In the genomic region with DNA sequence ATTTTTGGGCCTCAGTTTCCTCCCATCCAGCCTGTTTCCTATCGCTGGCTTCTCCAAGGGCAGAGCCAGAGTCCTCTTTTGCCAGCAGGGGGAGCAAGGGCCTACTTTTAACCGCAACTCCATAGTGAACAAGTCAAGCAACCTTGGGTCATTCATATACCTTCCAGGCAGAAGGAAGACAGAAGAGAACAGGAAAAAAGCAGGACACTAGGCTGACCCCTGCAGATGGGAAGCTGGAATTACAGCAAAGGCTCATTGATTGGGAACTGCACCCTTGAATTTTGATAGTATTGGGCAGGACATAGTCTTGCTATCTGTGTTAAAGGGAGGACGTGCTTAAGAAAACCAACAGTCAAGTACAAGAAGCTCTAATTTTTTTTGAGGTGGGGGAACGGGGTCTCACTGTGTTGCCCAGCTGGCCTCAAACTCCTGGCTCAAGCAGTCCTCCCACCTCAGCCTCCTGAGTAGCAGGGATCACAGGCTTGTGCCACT, we compare ENCODE assay signal across 8 cellular contexts. TPM values are rescaled to one million over a fixed set of nuclear protein-coding genes. Genes with fewer than 3 reads are reported as not detected.
DNase-seq lines count a peak whose midpoint lies in the region; ATAC-seq, FAIRE-seq and TF ChIP-seq lines count a peak whose summit lies in the region.
"Had no signal": no experiment of that assay in that cellular context is flagged by ENCODE, and none has a peak within 500 bp of the region (broad histone marks: within the 10 kb centered on the region; RNA-seq: fewer than 3 reads in every experiment).

No MANE protein-coding gene starts in this region.

- WGBS in K562 (ENCODE audit: insufficient coverage, low coverage, missing lambda C conversion rate) = 24% methylated on average over 4 of the region's 4 CpGs

- peak; percentile 70 for DNase-seq in NCI-H2029 (lab: John Stamatoyannopoulos, UW)
- peak in 4 of 5 experiments; percentile 6 to 51 (median 30) for DNase-seq in T-helper 2 cell
- DNase-seq in K562 (ENCODE audit: extremely low read depth in 1 of 4, low spot score in 3 of 4) = peak in 2 of 4 experiments; percentile 97 to 100
- peak; percentile 31 to 38 (median 33) for DNase-seq in immature natural killer cell
- DNase-seq in stimulated activated CD4-positive, alpha-beta T cell treated with anti-CD3 and anti-CD28 coated beads, Interleukin-1b, Interleukin-23, amount 100 ng/mL, for 24 hours (ENCODE audit: low read depth in 4 of 4, low spot score in 1 of 4) = peak; percentile 10 to 34 (median 26)

- no peak for TF ChIP-seq RAD21 in K562 (CRISPR knock-in tag; conservative IDR thresholded peaks at IDR 0.05 in 1 of 2, IDR thresholded peaks at IDR 0.05 in 1 of 2)

- peak; percentile 93 for FAIRE-seq in K562 (lab: Jason Lieb, UNC)
- FAIRE-seq: frontal cortex had no signal

- peaks cover 50% of the 10 kb centered on the region for H4K20me1 ChIP-seq in K562 (replicated peaks; ENCODE audit: control insufficient read depth, insufficient read depth, low read length)

- no TSS peak for BruUV-seq in K562 (replicated peaks; lab: Mats Ljungman, UMichigan)

- H3K79me2 ChIP-seq in K562 (ENCODE audit: control insufficient read depth, insufficient read depth, low read length) = no peaks in the 10 kb centered on the region

- peaks cover under 1 to 11% (median 3%) of the 10 kb centered on the region in 3 donors for H3K36me3 Mint-ChIP-seq in immature natural killer cell

- ATAC-seq in K562 (peak; percentile 94), HG03342 (IDR thresholded peaks at IDR 0.05; ENCODE audit: unreplicated experiment) (no peak)

- H3K9ac ChIP-seq in K562 (ENCODE audit: insufficient read depth in 1 of 2, low read depth in 2 of 2, low read length in 2 of 2) = no peak overlapping the region

- no peak for TF ChIP-seq POLR2A in K562 (conservative IDR thresholded peaks at IDR 0.05)

- TF ChIP-seq CTCF in GM12875 (IDR thresholded peaks at IDR 0.05; ENCODE audit: borderline replicate concordance, insufficient read depth, low read depth, low read length) (peak; percentile 65), K562 (IDR thresholded peaks at IDR 0.05 in 2 of 3, conservative IDR thresholded peaks at IDR 0.05 in 1 of 3; ENCODE audit: insufficient read depth in 2 of 3, low read depth in 1 of 3, low read length in 3 of 3) (no peak)

- H3K4me3 ChIP-seq in GM12875 (ENCODE audit: low read depth, low read length) = no peak overlapping the region
- no peak overlapping the region for H3K4me3 ChIP-seq in K562

- no peak overlapping the region for H3K4me2 ChIP-seq in K562 (ENCODE audit: insufficient read depth, low read length)

- in situ Hi-C loops in K562 (cut with MboI) = loop anchor here (10.0 kb wide), 1 partner anchor 412 kb away; no protein-coding TSS in a partner anchor

- no peaks in the 10 kb centered on the region for H3K27me3 ChIP-seq in K562 (ENCODE audit: control insufficient read depth in 2 of 2, insufficient read depth in 2 of 2, low read length in 2 of 2)

- H3K27me3 Mint-ChIP-seq in immature natural killer cell (ENCODE audit: low read depth in 3 of 3) = peaks cover 0 to 2% (median 0%) of the 10 kb centered on the region in 3 donors

- intact Hi-C loops in K562 (cut with micrococcal nuclease) = loop anchor here (1.0 to 2.0 kb wide), 4 partner anchors 42 to 180 kb away; no protein-coding TSS in a partner anchor

- peaks cover 3 to 11% of the 10 kb centered on the region in 2 donors for H3K4me1 Mint-ChIP-seq in immature natural killer cell

- no peaks in the 10 kb centered on the region for H3K9me3 ChIP-seq in K562 (replicated peaks; ENCODE audit: control insufficient read depth, insufficient read depth, low read depth, low read length)

- H2AFZ ChIP-seq in K562 (ENCODE audit: low read depth, low read length) = no peak overlapping the region

- peaks cover 0 to 4% of the 10 kb centered on the region in 2 experiments; a peak in 3 of 5 replicates for H3K4me1 ChIP-seq in K562 (replicated peaks in 1 of 2; ENCODE audit: control insufficient read depth in 2 of 2, insufficient read depth in 2 of 2, low read length in 2 of 2)

- peaks cover 40% of the 10 kb centered on the region; the same call in 2 of the 3 replicates for H3K36me3 ChIP-seq in K562 (ENCODE audit: control insufficient read depth, insufficient read depth, low read length)

- no peak overlapping the region for H3K27ac ChIP-seq in K562 (ENCODE audit: extremely low read depth, low read depth, low read length)

- CTCF ChIA-PET in K562 (lab: Yijun Ruan, JAX; ENCODE audit: low intra/inter-chr PET ratio) = interaction anchor here (0.5 to 15.1 kb wide), 15 partner anchors 20 to 970 kb away, joined by 3 to 636 read pairs (median 4); partner anchors contain the start of gene FIBCD1

- H3K9me1 ChIP-seq in K562 (ENCODE audit: control insufficient read depth, insufficient read depth, low read length) = peaks cover 8% of the 10 kb centered on the region

- peak overlapping the region in 4 of 6 donors; percentile 23 to 67 (median 35) for H3K27ac Mint-ChIP-seq in immature natural killer cell

- no peak overlapping the region for H3K4me3 Mint-ChIP-seq in immature natural killer cell

- POLR2A ChIA-PET in K562 (lab: Yijun Ruan, JAX) = interaction anchor here (0.6 to 15.4 kb wide), 28 partner anchors 8 to 259 kb away, joined by 3 to 220 read pairs (median 5); partner anchors contain the start of gene NUP214

- TF ChIP-seq EP300 in K562 (IDR thresholded peaks at IDR 0.05; ENCODE audit: low read length) = no peak

- no peaks in the 10 kb centered on the region for H3K9me3 Mint-ChIP-seq in immature natural killer cell

TF ChIP-seq in K562, 482 proteins besides CTCF, POLR2A, EP300 and RAD21 (continues in another document):
- no peak for TF ChIP-seq SRF (CRISPR knock-in tag; IDR thresholded peaks at IDR 0.05)
- TF ChIP-seq SRSF9 (IDR thresholded peaks at IDR 0.05; ENCODE audit: borderline replicate concordance, low read depth, low read length) = no peak
- no peak for TF ChIP-seq ZFP1 (CRISPR knock-in tag; IDR thresholded peaks at IDR 0.05)
- no peak for TF ChIP-seq ZNF408 (CRISPR knock-in tag; IDR thresholded peaks at IDR 0.05; ENCODE audit: low read depth)
- no peak for TF ChIP-seq GTF2F1 (IDR thresholded peaks at IDR 0.05; ENCODE audit: low read depth, low read length)
- peak; percentile 100 for TF ChIP-seq STAT6 (CRISPR knock-in tag; IDR thresholded peaks at IDR 0.05)

RNA-seq across cellular contexts. Expression of gene QRFP, which starts 30.1 kb away (rescaled TPM):
- not detected in 2 replicates for total RNA-seq in K562 (2011; cell fraction: chromatin; rRNA removed; ENCODE audit: low replicate concordance)
- not detected in 2 replicates for total RNA-seq in K562 (2011; cell fraction: nucleolus; rRNA removed)
- not detected in 2 replicates for total RNA-seq in K562 (2011; cell fraction: nucleoplasm; rRNA removed)
- not detected in 2 replicates for total RNA-seq in K562 (2014; rRNA removed)
- not detected in 2 replicates for total RNA-seq in K562 (2014; rRNA removed; fragmentation: Illumina TruSeq; extraction: Trizol)
- not detected in 2 replicates for total RNA-seq in K562 (2015; rRNA removed; fragmentation: Illumina TruSeq; extraction: Trizol)
- not detected in 2 replicates for total RNA-seq in K562 (2021)
- not detected in 2 replicates for polyA plus RNA-seq in K562 (2011; rRNA removed)
- polyA plus RNA-seq in K562 (2011; cell fraction: cytosol; rRNA removed) = not detected in 2 replicates
- not detected in 2 replicates for polyA plus RNA-seq in K562 (2011; cell fraction: nucleus; rRNA removed)
- polyA plus RNA-seq in K562 (2012) = 0.51 and 0.70 TPM in 2 replicates
- polyA plus RNA-seq in K562 (2014; fragmentation: Illumina TruSeq; extraction: Trizol) = not detected in 2 replicates
- polyA plus RNA-seq in K562 (2014; fragmentation: Nextera tagmentation; extraction: Ambion mirVana) = not detected
- polyA plus RNA-seq in K562 (2014; rRNA removed) = not detected in 2 replicates
- not detected in 2 replicates for polyA minus RNA-seq in K562 (2011; rRNA and poly(A)+ RNA removed)
- not detected in 2 replicates for polyA minus RNA-seq in K562 (2011; cell fraction: cytosol; rRNA and poly(A)+ RNA removed)
- not detected in 2 replicates for polyA minus RNA-seq in K562 (2011; cell fraction: nucleus; rRNA and poly(A)+ RNA removed)
- not detected for polyA plus RNA-seq in immature natural killer cell

RNA-seq across cellular contexts. Expression of gene ABL1, which starts 31.5 kb away (rescaled TPM):
- total RNA-seq in K562 (2011; cell fraction: chromatin; rRNA removed; ENCODE audit: low replicate concordance) = 105 and 142 TPM in 2 replicates
- total RNA-seq in K562 (2011; cell fraction: nucleolus; rRNA removed) = 81.7 and 83.9 TPM in 2 replicates
- total RNA-seq in K562 (2011; cell fraction: nucleoplasm; rRNA removed) = 75.2 and 77.0 TPM in 2 replicates
- total RNA-seq in K562 (2014; rRNA removed) = 45.1 and 61.3 TPM in 2 replicates
- total RNA-seq in K562 (2014; rRNA removed; fragmentation: Illumina TruSeq; extraction: Trizol) = 28.6 and 30.2 TPM in 2 replicates
- 37.8 and 41.0 TPM in 2 replicates for total RNA-seq in K562 (2015; rRNA removed; fragmentation: Illumina TruSeq; extraction: Trizol)
- 124 and 130 TPM in 2 replicates for total RNA-seq in K562 (2021)
- 26.0 and 35.7 TPM in 2 replicates for polyA plus RNA-seq in K562 (2011; rRNA removed)
- polyA plus RNA-seq in K562 (2011; cell fraction: cytosol; rRNA removed) = 44.5 and 48.8 TPM in 2 replicates
- 51.1 and 57.1 TPM in 2 replicates for polyA plus RNA-seq in K562 (2011; cell fraction: nucleus; rRNA removed)
- 65.2 and 79.7 TPM in 2 replicates for polyA plus RNA-seq in K562 (2012)
- polyA plus RNA-seq in K562 (2014; fragmentation: Illumina TruSeq; extraction: Trizol) = 64.0 and 77.9 TPM in 2 replicates
- polyA plus RNA-seq in K562 (2014; fragmentation: Nextera tagmentation; extraction: Ambion mirVana) = 1 to 10 TPM; 1.5 to 1.6 TPM
- polyA plus RNA-seq in K562 (2014; rRNA removed) = 59.7 and 60.0 TPM in 2 replicates
- polyA minus RNA-seq in K562 (2011; rRNA and poly(A)+ RNA removed) = 64.2 and 66.3 TPM in 2 replicates
- 93.5 and 149 TPM in 2 replicates for polyA minus RNA-seq in K562 (2011; cell fraction: cytosol; rRNA and poly(A)+ RNA removed)
- polyA minus RNA-seq in K562 (2011; cell fraction: nucleus; rRNA and poly(A)+ RNA removed) = 21.7 and 40.1 TPM in 2 replicates
- polyA plus RNA-seq in immature natural killer cell = 10 to 100 TPM in 1 of 3 donors, 1 to 10 TPM in 1, under 1 TPM in 1; 0.25 to 19.2 (median 5.0) TPM
